1 cellular context compared by ENCODE assay signal in genomic region chr10:79404690-79405131, GRCh38.
TF ChIP-seq lines count a peak whose summit lies in the region.

No MANE protein-coding gene starts in this region.

TF ChIP-seq in liver, 16 proteins besides CTCF, POLR2A, EP300 and RAD21:
- no peak for TF ChIP-seq REST (IDR thresholded peaks at IDR 0.05)
